In genomic region chr1:223611939-223612338, GRCh38 we compare ENCODE assay signal across 21 cellular contexts. TPM values are rescaled to one million over a fixed set of nuclear protein-coding genes. Genes with fewer than 3 reads are reported as not detected.
DNase-seq lines count a peak whose midpoint lies in the region; ATAC-seq and TF ChIP-seq lines count a peak whose summit lies in the region.
"Had no signal": no experiment of that assay in that cellular context is flagged by ENCODE, and none has a peak within 500 bp of the region (broad histone marks: within the 10 kb centered on the region; RNA-seq: fewer than 3 reads in every experiment).

No MANE protein-coding gene starts in this region.

- no peak overlapping the region for H2AFZ ChIP-seq in MM.1S (ENCODE audit: low read length)

- peaks cover 12% of the 10 kb centered on the region for H3K4me1 ChIP-seq in MM.1S (ENCODE audit: low read length)
- no peaks in the 10 kb centered on the region for H3K4me1 ChIP-seq in upper lobe of right lung
- no peaks in the 10 kb centered on the region for H3K4me1 ChIP-seq in CD8-positive, alpha-beta T cell (ENCODE audit: insufficient read depth, low read length)
- no peaks in the 10 kb centered on the region for H3K4me1 ChIP-seq in effector memory CD4-positive, alpha-beta T cell (ENCODE audit: control insufficient read depth, insufficient read depth, low read length, poor library complexity, severe bottlenecking)

- TF ChIP-seq CTCF in MM.1S (IDR thresholded peaks at IDR 0.05; ENCODE audit: low read length) (no peak), epithelial cell of proximal tubule (conservative IDR thresholded peaks at IDR 0.05; ENCODE audit: low read depth, low read length) (no peak), upper lobe of right lung (IDR thresholded peaks at IDR 0.05) (no peak)
- TF ChIP-seq CTCF in CD8-positive, alpha-beta T cell (IDR thresholded peaks at IDR 0.05), result no peak

- no peak overlapping the region for H3K4me3 ChIP-seq in MM.1S (ENCODE audit: low read length)
- no peak overlapping the region for H3K4me3 ChIP-seq in epithelial cell of proximal tubule (ENCODE audit: low read depth, low read length)
- H3K4me3 ChIP-seq in upper lobe of right lung, result no peak overlapping the region
- H3K4me3 ChIP-seq in CD8-positive, alpha-beta T cell (ENCODE audit: low read depth, low read length), result no peak overlapping the region
- H3K4me3 ChIP-seq in effector memory CD4-positive, alpha-beta T cell (ENCODE audit: insufficient read depth, low read depth, low read length, poor library complexity, severe bottlenecking), result no peak overlapping the region

- H3K9ac ChIP-seq in MM.1S (ENCODE audit: low read length), result no peak overlapping the region

- H3K36me3 ChIP-seq in MM.1S (replicated peaks; ENCODE audit: insufficient read depth, low read length), result no peaks in the 10 kb centered on the region
- H3K36me3 ChIP-seq in upper lobe of right lung, result no peaks in the 10 kb centered on the region
- H3K36me3 ChIP-seq in CD8-positive, alpha-beta T cell (ENCODE audit: insufficient read depth, low read length), result no peaks in the 10 kb centered on the region
- H3K36me3 ChIP-seq in effector memory CD4-positive, alpha-beta T cell (ENCODE audit: control insufficient read depth, insufficient read depth, low read length), result no peaks in the 10 kb centered on the region

- peak; percentile 81 for ATAC-seq in upper lobe of right lung
- no peak for ATAC-seq in CD8-positive, alpha-beta T cell
- no peak for ATAC-seq in GM18519 (IDR thresholded peaks at IDR 0.05; ENCODE audit: low FRiP score, unreplicated experiment)
- ATAC-seq: HCT116, PC-3, SK-N-SH treated with all-trans-retinoic acid at 6 μM for 48 hours had no signal

- no peaks in the 10 kb centered on the region for H3F3A ChIP-seq in MM.1S (ENCODE audit: insufficient read depth, low read length)

- no peak overlapping the region for H3K4me3 Mint-ChIP-seq in CD8-positive, alpha-beta T cell
- H3K4me3 Mint-ChIP-seq: B cell; CD4-positive, CD25-positive, alpha-beta regulatory T cell had no signal

- peak overlapping the region; percentile 21; the same call in 1 of the 2 replicates for H3K4me2 ChIP-seq in MM.1S (ENCODE audit: low read depth, low read length)

- H4K20me1 ChIP-seq in MM.1S (ENCODE audit: insufficient read depth, low read length), result no peaks in the 10 kb centered on the region

- H3K9me2 ChIP-seq in MM.1S (replicated peaks; ENCODE audit: insufficient read depth, low read length), result no peaks in the 10 kb centered on the region

- no peaks in the 10 kb centered on the region for H3K36me3 Mint-ChIP-seq in CD8-positive, alpha-beta T cell
- H3K36me3 Mint-ChIP-seq: CD4-positive, CD25-positive, alpha-beta regulatory T cell had no signal

- H3K27me3 Mint-ChIP-seq in CD8-positive, alpha-beta T cell (ENCODE audit: low read depth), result no peaks in the 10 kb centered on the region
- H3K27me3 Mint-ChIP-seq: B cell had no signal

- no peaks in the 10 kb centered on the region for H3K79me2 ChIP-seq in MM.1S (ENCODE audit: low read length)

- no peaks in the 10 kb centered on the region for H3K4me1 Mint-ChIP-seq in CD8-positive, alpha-beta T cell (ENCODE audit: low read depth)
- H3K4me1 Mint-ChIP-seq: B cell; CD4-positive, CD25-positive, alpha-beta regulatory T cell had no signal

- intact Hi-C loops in upper lobe of right lung (cut with DNase I), result no loop called here
- intact Hi-C loops in CD8-positive, alpha-beta T cell (cut with DNase I, micrococcal nuclease), result no loop called here

- POLR2A ChIA-PET in CD8-positive, alpha-beta T cell (lab: Charles Lee), result no interaction called here

- no peaks in the 10 kb centered on the region for H3K9me3 ChIP-seq in MM.1S (replicated peaks; ENCODE audit: insufficient read depth, low read length)
- H3K9me3 ChIP-seq in upper lobe of right lung, result no peaks in the 10 kb centered on the region
- H3K9me3 ChIP-seq in CD8-positive, alpha-beta T cell (ENCODE audit: low read length), result no peaks in the 10 kb centered on the region
- no peaks in the 10 kb centered on the region for H3K9me3 ChIP-seq in effector memory CD4-positive, alpha-beta T cell (ENCODE audit: control insufficient read depth, low read length)

- no peaks in the 10 kb centered on the region for H3K27me3 ChIP-seq in MM.1S (replicated peaks; ENCODE audit: insufficient read depth, low read length)
- no peaks in the 10 kb centered on the region for H3K27me3 ChIP-seq in upper lobe of right lung
- H3K27me3 ChIP-seq in CD8-positive, alpha-beta T cell (ENCODE audit: insufficient read depth, low read length), result no peaks in the 10 kb centered on the region
- H3K27me3 ChIP-seq in effector memory CD4-positive, alpha-beta T cell (replicated peaks; ENCODE audit: control insufficient read depth, insufficient read depth, low read length, poor library complexity, severe bottlenecking), result no peaks in the 10 kb centered on the region

- CTCF ChIA-PET in CD8-positive, alpha-beta T cell (lab: Charles Lee), result no interaction called here

- H3K9me3 Mint-ChIP-seq in CD8-positive, alpha-beta T cell, result no peaks in the 10 kb centered on the region

- DNase-seq in MM.1S, result no peak
- peak; percentile 12 for DNase-seq in epithelial cell of proximal tubule (ENCODE audit: low read depth)
- peak; percentile 40 to 57 for DNase-seq in lung microvascular endothelial cell (ENCODE audit: low read depth in 2 of 2)
- no peak for DNase-seq in upper lobe of right lung
- DNase-seq in central memory CD4-positive, alpha-beta T cell, result no peak
- no peak for DNase-seq in CD8-positive, alpha-beta T cell
- DNase-seq in effector memory CD4-positive, alpha-beta T cell, result no peak
- DNase-seq: CD4-positive, CD25-positive, alpha-beta regulatory T cell; NCI-H1092; NCI-H1417 treated with DMSO at 0.1 percent for 48 hours; NCI-H1694 treated with DMSO at 0.1 percent for 48 hours; NCI-H2081; NCI-H2171 treated with DMSO at 0.1 percent for 48 hours; NCI-H345; NCI-H510A treated with DMSO at 0.1 percent for 48 hours; PC-3 had no signal

- H3K27ac ChIP-seq in MM.1S (ENCODE audit: low read length) (no peak overlapping the region), upper lobe of right lung (no peak overlapping the region)
- no peak overlapping the region for H3K27ac ChIP-seq in CD8-positive, alpha-beta T cell (ENCODE audit: low read depth, low read length)
- H3K27ac ChIP-seq in effector memory CD4-positive, alpha-beta T cell (ENCODE audit: insufficient read depth, low read length, poor library complexity, severe bottlenecking), result no peak overlapping the region

- H3K27ac Mint-ChIP-seq in CD8-positive, alpha-beta T cell, result no peak overlapping the region
- H3K27ac Mint-ChIP-seq: B cell; CD4-positive, CD25-positive, alpha-beta regulatory T cell had no signal

RNA-seq across cellular contexts. Expression of gene CAPN8, which starts 53.6 kb away (rescaled TPM):
- not detected in 2 replicates for total RNA-seq in epithelial cell of proximal tubule
- total RNA-seq in lung microvascular endothelial cell, result not detected in 2 replicates
- total RNA-seq in upper lobe of right lung, result 83.5 TPM
- total RNA-seq in CD8-positive, alpha-beta T cell, result under 1 TPM; 0.42 to 0.43 TPM
- total RNA-seq: A673 had no signal

Comparison
In these comparisons a context has a peak if more than half of its experiments do, and no peak if none do; other contexts are left out.
1. DNase-seq: peak in epithelial cell of proximal tubule (single experiment) and lung microvascular endothelial cell (2 of 2); none in MM.1S (single experiment), upper lobe of right lung (single experiment), central memory CD4-positive, alpha-beta T cell (single experiment), CD8-positive, alpha-beta T cell (0 of 7) and effector memory CD4-positive, alpha-beta T cell (0 of 3).
2. RNA of gene CAPN8, which starts 53.6 kb away (total RNA-seq): 83.5 TPM in upper lobe of right lung (single experiment); 0.42 to 0.43 TPM in CD8-positive, alpha-beta T cell, not detected in epithelial cell of proximal tubule and not detected in lung microvascular endothelial cell; every median in the first group is over 10 times any median in the second.